ENCODE assay signal across 19 cellular contexts in genomic region chr20:58393299-58393698, GRCh38. TPM values are rescaled to one million over a fixed set of nuclear protein-coding genes. Genes with fewer than 3 reads are reported as not detected.
DNase-seq lines count a peak whose midpoint lies in the region; ATAC-seq and TF ChIP-seq lines count a peak whose summit lies in the region.
"Had no signal": no experiment of that assay in that cellular context is flagged by ENCODE, and none has a peak within 500 bp of the region (broad histone marks: within the 10 kb centered on the region; RNA-seq: fewer than 3 reads in every experiment).

No MANE protein-coding gene starts in this region.

- H3K27me3 Mint-ChIP-seq in activated naive CD4-positive, alpha-beta T cell treated with anti-CD3 and anti-CD28 coated beads, Interleukin-2, amount 10 ng/mL, durations not matched to agents 7 days and 5 days: no peaks in the 10 kb centered on the region

- H4K20me1 ChIP-seq in SK-N-SH (ENCODE audit: insufficient read depth): peaks cover 37% of the 10 kb centered on the region

- H3K4me3 Mint-ChIP-seq in activated naive CD4-positive, alpha-beta T cell treated with anti-CD3 and anti-CD28 coated beads, Interleukin-2, amount 10 ng/mL, durations not matched to agents 7 days and 5 days: no peak overlapping the region
- H3K4me3 Mint-ChIP-seq: activated naive CD4-positive, alpha-beta T cell treated with anti-CD3 and anti-CD28 coated beads for 36 hours had no signal

- POLR2A ChIA-PET in SK-N-SH (lab: Yijun Ruan, JAX): no interaction called here

- no peaks in the 10 kb centered on the region for H3K9me2 ChIP-seq in SK-N-SH

- H3K9me3 ChIP-seq in SK-N-SH: peaks cover 3% of the 10 kb centered on the region
- no peaks in the 10 kb centered on the region for H3K9me3 ChIP-seq in skeletal muscle satellite cell (replicated peaks; ENCODE audit: low read length)
- H3K9me3 ChIP-seq: ovary had no signal

- peaks cover 92% of the 10 kb centered on the region for H3K79me2 ChIP-seq in SK-N-SH (ENCODE audit: insufficient read depth)

- H3K27me3 ChIP-seq in SK-N-SH (ENCODE audit: insufficient read depth) (no peaks in the 10 kb centered on the region), skeletal muscle satellite cell (ENCODE audit: control insufficient read depth, insufficient read depth, low read length) (no peaks in the 10 kb centered on the region)
- H3K27me3 ChIP-seq: ovary had no signal

- H3K27ac ChIP-seq in SK-N-SH (ENCODE audit: low read depth in 2 of 2, low read length in 1 of 2): peak overlapping the region in 1 of 2 experiments; percentile 74; a peak in 2 of 4 replicates
- H3K27ac ChIP-seq: ovary had no signal

- H3K36me3 Mint-ChIP-seq in activated naive CD4-positive, alpha-beta T cell treated with anti-CD3 and anti-CD28 coated beads, Interleukin-2, amount 10 ng/mL, durations not matched to agents 7 days and 5 days: peaks cover 44% of the 10 kb centered on the region
- peaks cover 19 to 67% of the 10 kb centered on the region in 2 donors for H3K36me3 Mint-ChIP-seq in activated naive CD4-positive, alpha-beta T cell treated with anti-CD3 and anti-CD28 coated beads, Interleukin-2, amount 50 U/mL, for 72 hours

- H3K9me3 Mint-ChIP-seq in activated naive CD4-positive, alpha-beta T cell treated with anti-CD3 and anti-CD28 coated beads, Interleukin-2, amount 10 ng/mL, durations not matched to agents 7 days and 5 days: no peaks in the 10 kb centered on the region
- peaks cover 0 to 8% of the 10 kb centered on the region in 2 donors for H3K9me3 Mint-ChIP-seq in activated naive CD4-positive, alpha-beta T cell treated with anti-CD3 and anti-CD28 coated beads, Interleukin-2, amount 50 U/mL, for 72 hours
- H3K9me3 Mint-ChIP-seq: activated naive CD4-positive, alpha-beta T cell treated with anti-CD3 and anti-CD28 coated beads for 36 hours had no signal

- no peak for ATAC-seq in activated naive CD4-positive, alpha-beta T cell treated with anti-CD3 and anti-CD28 coated beads, Interleukin-2, amount 50 U/mL, for 72 hours
- ATAC-seq in esophagus mucosa (no peak), HG03354 (IDR thresholded peaks at IDR 0.05; ENCODE audit: poor library complexity, severe bottlenecking, unreplicated experiment) (no peak)
- ATAC-seq: Right ventricle myocardium inferior had no signal

- H3K4me1 Mint-ChIP-seq in activated naive CD4-positive, alpha-beta T cell treated with anti-CD3 and anti-CD28 coated beads, Interleukin-2, amount 10 ng/mL, durations not matched to agents 7 days and 5 days: peaks cover 69% of the 10 kb centered on the region

- H3F3A ChIP-seq in SK-N-SH (replicated peaks; ENCODE audit: insufficient read depth): peaks cover 11% of the 10 kb centered on the region

- no peak for TF ChIP-seq EP300 in SK-N-SH (IDR thresholded peaks at IDR 0.05; ENCODE audit: borderline replicate concordance in 1 of 2, low read depth in 1 of 2, low read length in 1 of 2)

- 51% methylated on average over 3 of the region's 3 CpGs for WGBS in SK-N-SH (ENCODE audit: low lambda C conversion rate)

- H3K4me1 ChIP-seq in SK-N-SH (ENCODE audit: control insufficient read depth in 1 of 2, insufficient read depth in 2 of 2, low read depth in 1 of 2, low read length in 1 of 2): peaks cover 17 to 18% of the 10 kb centered on the region in 2 experiments
- peaks cover 31% of the 10 kb centered on the region for H3K4me1 ChIP-seq in skeletal muscle satellite cell (ENCODE audit: control insufficient read depth, insufficient read depth, low read length)

- no peak for DNase-seq in activated naive CD4-positive, alpha-beta T cell treated with anti-CD3 and anti-CD28 coated beads, Interleukin-2, amount 10 ng/mL, durations not matched to agents 7 days and 5 days
- DNase-seq in activated naive CD4-positive, alpha-beta T cell treated with anti-CD3 and anti-CD28 coated beads, Interleukin-2, amount 50 U/mL, for 72 hours (ENCODE audit: low spot score in 2 of 2): no peak
- DNase-seq in SK-N-SH (no peak), fibroblast of gingiva (ENCODE audit: low read depth) (peak; percentile 30)
- no peak for DNase-seq in effector CD8-positive, alpha-beta T cell (lab: John Stamatoyannopoulos, UW)
- DNase-seq: activated CD8-positive, alpha-beta memory T cell treated with anti-CD3 and anti-CD28 coated beads for 24 hours; activated naive CD4-positive, alpha-beta T cell treated with anti-CD3 and anti-CD28 coated beads for 36 hours; cortex of kidney; DMS153; Kasumi-1; mesendoderm; NCI-H2029; ovary; stimulated activated CD4-positive, alpha-beta T cell treated with anti-CD3 and anti-CD28 coated beads, Interleukin-15, amount 100 ng/mL, for 24 hours; T1000 had no signal

- no peak overlapping the region for H3K9ac ChIP-seq in SK-N-SH
- H3K9ac ChIP-seq in skeletal muscle satellite cell (ENCODE audit: low read depth, low read length): no peak overlapping the region

- CTCF ChIA-PET in activated naive CD4-positive, alpha-beta T cell treated with anti-CD3 and anti-CD28 coated beads, Interleukin-2, amount 10 ng/mL, durations not matched to agents 7 days and 5 days (lab: Charles Lee): no interaction called here
- CTCF ChIA-PET in SK-N-SH (lab: Yijun Ruan, JAX): interaction anchor here (0.8 to 1.0 kb wide), 2 partner anchors 39 to 55 kb away, joined by 3 read pairs; no protein-coding TSS in a partner anchor

- TF ChIP-seq CTCF in SK-N-SH (IDR thresholded peaks at IDR 0.05): no peak

- H3K4me3 ChIP-seq in SK-N-SH (ENCODE audit: low read depth in 2 of 2, low read length in 1 of 2) (no peak overlapping the region), skeletal muscle satellite cell (ENCODE audit: low read length) (no peak overlapping the region)
- H3K4me3 ChIP-seq: ovary had no signal

- H3K4me2 ChIP-seq in SK-N-SH: peak overlapping the region; percentile 41
- H3K4me2 ChIP-seq in skeletal muscle satellite cell (ENCODE audit: low read length): peak overlapping the region; percentile 18

- H2AFZ ChIP-seq in SK-N-SH (ENCODE audit: low read depth): no peak overlapping the region

- peaks cover 11 to 29% of the 10 kb centered on the region in 2 experiments for H3K36me3 ChIP-seq in SK-N-SH (replicated peaks in 1 of 2; ENCODE audit: control insufficient read depth in 1 of 2, insufficient read depth in 2 of 2, low read length in 1 of 2)
- peaks cover 24% of the 10 kb centered on the region for H3K36me3 ChIP-seq in skeletal muscle satellite cell (ENCODE audit: insufficient read depth, low read length)
- H3K36me3 ChIP-seq: ovary had no signal

- peak overlapping the region; percentile 1 for H3K27ac Mint-ChIP-seq in activated naive CD4-positive, alpha-beta T cell treated with anti-CD3 and anti-CD28 coated beads, Interleukin-2, amount 10 ng/mL, durations not matched to agents 7 days and 5 days
- peak overlapping the region in 1 of 2 donors; percentile 14 for H3K27ac Mint-ChIP-seq in activated naive CD4-positive, alpha-beta T cell treated with anti-CD3 and anti-CD28 coated beads, Interleukin-2, amount 50 U/mL, for 72 hours
- H3K27ac Mint-ChIP-seq: activated naive CD4-positive, alpha-beta T cell treated with anti-CD3 and anti-CD28 coated beads for 36 hours had no signal

- TF ChIP-seq RAD21 in SK-N-SH (IDR thresholded peaks at IDR 0.05; ENCODE audit: low read length): no peak

TF ChIP-seq in SK-N-SH, 30 proteins besides CTCF, POLR2A, EP300 and RAD21:
- TF ChIP-seq TCF12 (IDR thresholded peaks at IDR 0.05): 0 out of 2 replicates have a peak, but pooled peaks have one; percentile 16
- TF ChIP-seq JUND (IDR thresholded peaks at IDR 0.05): peak; percentile 43
- TF ChIP-seq USF2 (IDR thresholded peaks at IDR 0.05; ENCODE audit: borderline replicate concordance, low read depth, low read length): no peak
- no peak for TF ChIP-seq IRF3 (IDR thresholded peaks at IDR 0.05; ENCODE audit: low read depth, low read length)
- peak; percentile 48; the same call in 1 of the 2 replicates for TF ChIP-seq FOSL2 (IDR thresholded peaks at IDR 0.05; ENCODE audit: borderline replicate concordance, low read depth)
- no peak for TF ChIP-seq YY1 (IDR thresholded peaks at IDR 0.05; ENCODE audit: low read depth)
- TF ChIP-seq TEAD4 (IDR thresholded peaks at IDR 0.05; ENCODE audit: borderline replicate concordance, insufficient read depth): no peak
- no peak for TF ChIP-seq RFX5 (IDR thresholded peaks at IDR 0.05; ENCODE audit: low read length)

RNA-seq across cellular contexts. Expression of gene VAPB, which starts 4.3 kb away (rescaled TPM):
- total RNA-seq in activated naive CD4-positive, alpha-beta T cell treated with anti-CD3 and anti-CD28 coated beads, Interleukin-2, amount 50 U/mL, for 72 hours: 10 to 100 TPM; 28.0 to 43.5 TPM
- polyA plus RNA-seq in SK-N-SH (2012; rRNA removed): 16.8 and 16.9 TPM in 2 replicates
- 21.7 and 25.1 TPM in 2 replicates for polyA plus RNA-seq in SK-N-SH (2012; cell fraction: cytosol; rRNA removed)
- 19.8 and 23.8 TPM in 2 replicates for polyA plus RNA-seq in SK-N-SH (2012; cell fraction: nucleus; rRNA removed)
- 10.9 and 12.9 TPM in 2 replicates for total RNA-seq in skeletal muscle satellite cell (2012; rRNA removed)
- 32.4 TPM for total RNA-seq in esophagus mucosa
